In genomic region chr13:48066310-48066989, GRCh38 we compare ENCODE assay signal across 10 cellular contexts. TPM values are rescaled to one million over a fixed set of nuclear protein-coding genes. Genes with fewer than 3 reads are reported as not detected.
A peak's percentile ranks its signal among the peaks of the same experiment; 100 is the strongest.
DNase-seq lines count a peak whose midpoint lies in the region; ATAC-seq lines count a peak whose summit lies in the region.
"Had no signal": no experiment of that assay in that cellular context is flagged by ENCODE, and none has a peak within 500 bp of the region (broad histone marks: within the 10 kb centered on the region; RNA-seq: fewer than 3 reads in every experiment).

No MANE protein-coding gene starts in this region.

- peak; percentile 48 for ATAC-seq in HG03565 (IDR thresholded peaks at IDR 0.05; ENCODE audit: unreplicated experiment)
- peak; percentile 87 for ATAC-seq in stimulated activated effector memory CD8-positive, alpha-beta T cell treated with anti-CD3 and anti-CD28 coated beads, Interleukin-12 subunit alpha, Interleukin-12 subunit beta, amount 100 ng/mL, for 72 hours
- ATAC-seq in HG02571 (IDR thresholded peaks at IDR 0.05; ENCODE audit: unreplicated experiment) = no peak
- no peak for ATAC-seq in HG03280 (IDR thresholded peaks at IDR 0.05; ENCODE audit: unreplicated experiment)
- ATAC-seq: left lobe of liver had no signal

- peak; percentile 90 for DNase-seq in activated naive CD4-positive, alpha-beta T cell treated with anti-CD3 and anti-CD28 coated beads for 36 hours
- DNase-seq in activated naive CD4-positive, alpha-beta T cell treated with Interleukin-2 at 50 U/mL for 16 hours = no peak
- DNase-seq in activated CD4-positive, alpha-beta T cell treated with anti-CD3 and anti-CD28 coated beads, Interleukin-2, amount 50 U/mL, for 48 hours = peak; percentile 23 to 50
- no peak for DNase-seq in stimulated activated effector memory CD8-positive, alpha-beta T cell treated with anti-CD3 and anti-CD28 coated beads, Interleukin-12 subunit alpha, Interleukin-12 subunit beta, amount 100 ng/mL, for 72 hours (ENCODE audit: low spot score in 2 of 2)
- DNase-seq in NCI-H446 (lab: John Stamatoyannopoulos, UW) = no peak
- DNase-seq: CD8-positive, alpha-beta memory T cell had no signal

- H3K4me3 Mint-ChIP-seq in activated naive CD4-positive, alpha-beta T cell treated with anti-CD3 and anti-CD28 coated beads for 36 hours = no peak overlapping the region
- H3K4me3 Mint-ChIP-seq in stimulated activated effector memory CD8-positive, alpha-beta T cell treated with anti-CD3 and anti-CD28 coated beads, Interleukin-12 subunit alpha, Interleukin-12 subunit beta, amount 100 ng/mL, for 72 hours = no peak overlapping the region
- H3K4me3 Mint-ChIP-seq: CD8-positive, alpha-beta memory T cell had no signal

- intact Hi-C loops in activated naive CD4-positive, alpha-beta T cell treated with anti-CD3 and anti-CD28 coated beads for 36 hours (cut with micrococcal nuclease) = loop anchor here (1.0 kb wide), 3 partner anchors 28 to 176 kb away; partner anchors contain the start of gene SUCLA2

- no peaks in the 10 kb centered on the region for H3K27me3 Mint-ChIP-seq in activated naive CD4-positive, alpha-beta T cell treated with anti-CD3 and anti-CD28 coated beads for 36 hours (ENCODE audit: low read depth)
- H3K27me3 Mint-ChIP-seq: CD8-positive, alpha-beta memory T cell had no signal

- CTCF ChIA-PET in activated naive CD4-positive, alpha-beta T cell treated with anti-CD3 and anti-CD28 coated beads for 36 hours (lab: Charles Lee) = interaction anchor here (0.6 kb wide), 1 partner anchor 1488 kb away, joined by 5 read pairs; no protein-coding TSS in a partner anchor

- H3K27ac Mint-ChIP-seq in activated naive CD4-positive, alpha-beta T cell treated with anti-CD3 and anti-CD28 coated beads for 36 hours = peak overlapping the region; percentile 91
- H3K27ac Mint-ChIP-seq in stimulated activated effector memory CD8-positive, alpha-beta T cell treated with anti-CD3 and anti-CD28 coated beads, Interleukin-12 subunit alpha, Interleukin-12 subunit beta, amount 100 ng/mL, for 72 hours = peak overlapping the region; percentile 92

- H3K9me3 Mint-ChIP-seq in activated naive CD4-positive, alpha-beta T cell treated with anti-CD3 and anti-CD28 coated beads for 36 hours = peaks cover 20% of the 10 kb centered on the region
- no peaks in the 10 kb centered on the region for H3K9me3 Mint-ChIP-seq in stimulated activated effector memory CD8-positive, alpha-beta T cell treated with anti-CD3 and anti-CD28 coated beads, Interleukin-12 subunit alpha, Interleukin-12 subunit beta, amount 100 ng/mL, for 72 hours

- peaks cover 13% of the 10 kb centered on the region for H3K4me1 Mint-ChIP-seq in activated naive CD4-positive, alpha-beta T cell treated with anti-CD3 and anti-CD28 coated beads for 36 hours (ENCODE audit: low read depth)
- H3K4me1 Mint-ChIP-seq in stimulated activated effector memory CD8-positive, alpha-beta T cell treated with anti-CD3 and anti-CD28 coated beads, Interleukin-12 subunit alpha, Interleukin-12 subunit beta, amount 100 ng/mL, for 72 hours = peaks cover 19% of the 10 kb centered on the region

- peaks cover 57% of the 10 kb centered on the region for H3K36me3 Mint-ChIP-seq in activated naive CD4-positive, alpha-beta T cell treated with anti-CD3 and anti-CD28 coated beads for 36 hours (ENCODE audit: low read depth)
- H3K36me3 Mint-ChIP-seq in stimulated activated effector memory CD8-positive, alpha-beta T cell treated with anti-CD3 and anti-CD28 coated beads, Interleukin-12 subunit alpha, Interleukin-12 subunit beta, amount 100 ng/mL, for 72 hours = peaks cover 56% of the 10 kb centered on the region

RNA-seq across cellular contexts. Expression of gene MED4, which starts 28.5 kb away (rescaled TPM):
- 10 to 100 TPM; 45.8 to 50.1 TPM for total RNA-seq in activated naive CD4-positive, alpha-beta T cell treated with anti-CD3 and anti-CD28 coated beads for 36 hours

RNA-seq across cellular contexts. Expression of gene NUDT15, which starts 28.9 kb away (rescaled TPM):
- total RNA-seq in activated naive CD4-positive, alpha-beta T cell treated with anti-CD3 and anti-CD28 coated beads for 36 hours = 10 to 100 TPM; 28.3 to 29.2 TPM

Comparison
In these comparisons a context has a peak if more than half of its experiments do, and no peak if none do; other contexts are left out.
1. DNase-seq: peak in activated naive CD4-positive, alpha-beta T cell treated with anti-CD3 and anti-CD28 coated beads for 36 hours (single experiment) and activated CD4-positive, alpha-beta T cell treated with anti-CD3 and anti-CD28 coated beads, Interleukin-2, amount 50 U/mL, for 48 hours (2 of 2); none in activated naive CD4-positive, alpha-beta T cell treated with Interleukin-2 at 50 U/mL for 16 hours (single experiment), stimulated activated effector memory CD8-positive, alpha-beta T cell treated with anti-CD3 and anti-CD28 coated beads, Interleukin-12 subunit alpha, Interleukin-12 subunit beta, amount 100 ng/mL, for 72 hours (0 of 2) and NCI-H446 (0 of 2).
2. ATAC-seq: peak in HG03565 (single experiment) and stimulated activated effector memory CD8-positive, alpha-beta T cell treated with anti-CD3 and anti-CD28 coated beads, Interleukin-12 subunit alpha, Interleukin-12 subunit beta, amount 100 ng/mL, for 72 hours (single experiment); none in HG02571 (single experiment) and HG03280 (single experiment).